In genomic region chr1:26474824-26475223, GRCh38 we compare ENCODE assay signal across 15 cellular contexts. TPM values are rescaled to one million over a fixed set of nuclear protein-coding genes. Genes with fewer than 3 reads are reported as not detected.
DNase-seq lines count a peak whose midpoint lies in the region; ATAC-seq, FAIRE-seq and TF ChIP-seq lines count a peak whose summit lies in the region.
"Had no signal": no experiment of that assay in that cellular context is flagged by ENCODE, and none has a peak within 500 bp of the region (broad histone marks: within the 10 kb centered on the region; RNA-seq: fewer than 3 reads in every experiment).

No MANE protein-coding gene starts in this region.

- TF ChIP-seq CTCF in PC-3 (conservative IDR thresholded peaks at IDR 0.05; ENCODE audit: low read depth, low read length) (no peak), chondrocyte (IDR thresholded peaks at IDR 0.05) (no peak), osteocyte (IDR thresholded peaks at IDR 0.05) (no peak)

- intact Hi-C loops in activated CD4-positive, alpha-beta T cell treated with anti-CD3 and anti-CD28 coated beads, Interleukin-2, amount 10 ng/mL, durations not matched to agents 24 days and 14 days (cut with micrococcal nuclease) = loop anchor here (5.0 kb wide), 2 partner anchors 158 to 198 kb away; partner anchors contain the start of gene CD52
- intact Hi-C loops in PC-3 (cut with micrococcal nuclease) = no loop called here

- H3K9me3 ChIP-seq in PC-3 (ENCODE audit: low read length) = no peaks in the 10 kb centered on the region

- DNase-seq in activated CD4-positive, alpha-beta T cell treated with anti-CD3 and anti-CD28 coated beads, Interleukin-2, amount 10 ng/mL, durations not matched to agents 24 days and 14 days = no peak
- DNase-seq in activated CD4-positive, alpha-beta T cell treated with anti-CD3 and anti-CD28 coated beads for 4 hours = no peak
- DNase-seq in PC-3 (no peak), chondrocyte (ENCODE audit: low spot score) (no peak), osteocyte (ENCODE audit: extremely low spot score, unreplicated experiment) (no peak), HCEC 1CT (no peak), frontal cortex (ENCODE audit: low spot score in 2 of 2) (no peak), globus pallidus (ENCODE audit: low spot score) (no peak)
- DNase-seq: activated gamma-delta T cell, KBM-7, NCI-H1694, NCI-H524 treated with DMSO at 0.1 percent for 48 hours, SHP77 had no signal

- H3K4me1 Mint-ChIP-seq in activated CD4-positive, alpha-beta T cell treated with anti-CD3 and anti-CD28 coated beads, Interleukin-2, amount 10 ng/mL, durations not matched to agents 24 days and 14 days = peaks cover 44% of the 10 kb centered on the region
- H3K4me1 Mint-ChIP-seq in chondrocyte (ENCODE audit: low read depth) (peaks cover 44% of the 10 kb centered on the region), osteocyte (ENCODE audit: unreplicated experiment) (peaks cover 36% of the 10 kb centered on the region)

- H4K20me1 ChIP-seq in PC-3 (ENCODE audit: low read length) = peaks cover 32% of the 10 kb centered on the region

- peaks cover 25% of the 10 kb centered on the region for H3K79me2 ChIP-seq in PC-3 (ENCODE audit: low read length)

- no peaks in the 10 kb centered on the region for H3K27me3 ChIP-seq in PC-3 (ENCODE audit: low read length)

- POLR2A ChIA-PET in PC-3 (lab: Charles Lee; ENCODE audit: unreplicated experiment) = no interaction called here

- peak overlapping the region; percentile 16 for H3K27ac Mint-ChIP-seq in activated CD4-positive, alpha-beta T cell treated with anti-CD3 and anti-CD28 coated beads, Interleukin-2, amount 10 ng/mL, durations not matched to agents 24 days and 14 days
- H3K27ac Mint-ChIP-seq in chondrocyte (ENCODE audit: unreplicated experiment) (peak overlapping the region; percentile 27), osteocyte (ENCODE audit: unreplicated experiment) (no peak overlapping the region)

- peaks cover 45% of the 10 kb centered on the region for H3K36me3 ChIP-seq in PC-3 (ENCODE audit: low read depth, low read length)

- H3F3A ChIP-seq in PC-3 (ENCODE audit: low read length, unreplicated experiment) = peaks cover 12% of the 10 kb centered on the region

- ATAC-seq in PC-3 = no peak
- ATAC-seq: left lobe of liver had no signal

- no peak overlapping the region for H3K27ac ChIP-seq in PC-3 (ENCODE audit: low read length)

- H3K4me3 ChIP-seq in PC-3 (ENCODE audit: low read length) = peak overlapping the region; percentile 96

- no peaks in the 10 kb centered on the region for H3K9me2 ChIP-seq in PC-3 (replicated peaks; ENCODE audit: low read length)

- H3K4me1 ChIP-seq in PC-3 (ENCODE audit: insufficient read depth, low read length) = peaks cover 29% of the 10 kb centered on the region

- H3K27me3 Mint-ChIP-seq in activated CD4-positive, alpha-beta T cell treated with anti-CD3 and anti-CD28 coated beads, Interleukin-2, amount 10 ng/mL, durations not matched to agents 24 days and 14 days = peaks cover 2% of the 10 kb centered on the region
- H3K27me3 Mint-ChIP-seq in chondrocyte (ENCODE audit: low read depth) (no peaks in the 10 kb centered on the region), osteocyte (ENCODE audit: unreplicated experiment) (no peaks in the 10 kb centered on the region)

- no peak for FAIRE-seq in frontal cortex (lab: Jason Lieb, UNC)
- FAIRE-seq: urothelium cell line had no signal

- no peaks in the 10 kb centered on the region for H3K9me3 Mint-ChIP-seq in activated CD4-positive, alpha-beta T cell treated with anti-CD3 and anti-CD28 coated beads, Interleukin-2, amount 10 ng/mL, durations not matched to agents 24 days and 14 days
- H3K9me3 Mint-ChIP-seq in chondrocyte (ENCODE audit: low read depth) (no peaks in the 10 kb centered on the region), osteocyte (ENCODE audit: unreplicated experiment) (no peaks in the 10 kb centered on the region)

- H3K9ac ChIP-seq in PC-3 (ENCODE audit: low read length) = no peak overlapping the region

- H3K4me3 Mint-ChIP-seq in activated CD4-positive, alpha-beta T cell treated with anti-CD3 and anti-CD28 coated beads, Interleukin-2, amount 10 ng/mL, durations not matched to agents 24 days and 14 days = peak overlapping the region; percentile 94
- H3K4me3 Mint-ChIP-seq in chondrocyte (ENCODE audit: unreplicated experiment) (no peak overlapping the region), osteocyte (ENCODE audit: unreplicated experiment) (peak overlapping the region; percentile 88)

- BruUV-seq in PC-3 (replicated peaks; lab: Mats Ljungman, UMichigan) = no TSS peak

- no peak overlapping the region for H2AFZ ChIP-seq in PC-3 (ENCODE audit: low read length)

- CTCF ChIA-PET in PC-3 (lab: Charles Lee) = no interaction called here

- H3K36me3 Mint-ChIP-seq in activated CD4-positive, alpha-beta T cell treated with anti-CD3 and anti-CD28 coated beads, Interleukin-2, amount 10 ng/mL, durations not matched to agents 24 days and 14 days (ENCODE audit: low read depth) = peaks cover 56% of the 10 kb centered on the region
- H3K36me3 Mint-ChIP-seq in chondrocyte (ENCODE audit: low read depth) (peaks cover 27% of the 10 kb centered on the region), osteocyte (ENCODE audit: unreplicated experiment) (peaks cover 43% of the 10 kb centered on the region)

- peak overlapping the region; percentile 83 for H3K4me2 ChIP-seq in PC-3 (ENCODE audit: low read length)

RNA-seq across cellular contexts. Expression of gene HMGN2, which starts 2.6 kb away (rescaled TPM):
- 528 and 545 TPM in 2 replicates for total RNA-seq in activated CD4-positive, alpha-beta T cell treated with anti-CD3 and anti-CD28 coated beads, Interleukin-2, amount 10 ng/mL, durations not matched to agents 24 days and 14 days
- total RNA-seq in PC-3 (2014; rRNA removed) = 822 and 888 TPM in 2 replicates
- total RNA-seq in chondrocyte = 241 to 314 TPM (median 245 TPM) in 3 replicates
- total RNA-seq in osteocyte = 295 and 296 TPM in 2 replicates
- 240 TPM for total RNA-seq in frontal cortex

RNA-seq across cellular contexts. Expression of gene DHDDS, which starts 42.7 kb away (rescaled TPM):
- 57.0 and 60.2 TPM in 2 replicates for total RNA-seq in activated CD4-positive, alpha-beta T cell treated with anti-CD3 and anti-CD28 coated beads, Interleukin-2, amount 10 ng/mL, durations not matched to agents 24 days and 14 days
- 49.6 and 52.8 TPM in 2 replicates for total RNA-seq in PC-3 (2014; rRNA removed)
- 67.1 to 89.2 TPM (median 78.3 TPM) in 3 replicates for total RNA-seq in chondrocyte
- 50.4 and 53.9 TPM in 2 replicates for total RNA-seq in osteocyte
- total RNA-seq in frontal cortex = 22.0 TPM

RNA-seq across cellular contexts. Expression of gene RPS6KA1, which starts 54.7 kb away (rescaled TPM):
- total RNA-seq in activated CD4-positive, alpha-beta T cell treated with anti-CD3 and anti-CD28 coated beads, Interleukin-2, amount 10 ng/mL, durations not matched to agents 24 days and 14 days = 264 and 277 TPM in 2 replicates
- total RNA-seq in PC-3 (2014; rRNA removed) (98.2 and 111 TPM in 2 replicates), chondrocyte (3.6 to 6.3 TPM (median 4.4 TPM) in 3 replicates), osteocyte (4.4 TPM in 2 replicates), frontal cortex (3.3 TPM)

Comparison
In these comparisons a context has a peak if more than half of its experiments do, and no peak if none do; other contexts are left out.
1. RNA of gene RPS6KA1, which starts 54.7 kb away (total RNA-seq): 264 to 277 TPM in activated CD4-positive, alpha-beta T cell treated with anti-CD3 and anti-CD28 coated beads, Interleukin-2, amount 10 ng/mL, durations not matched to agents 24 days and 14 days and 98.2 to 111 TPM in PC-3; 4.4 TPM in osteocyte, 3.6 to 6.3 TPM in chondrocyte and 3.3 TPM in frontal cortex (single experiment); every median in the first group is over 10 times any median in the second.